20 cellular contexts compared by ENCODE assay signal in genomic region chr14:99938376-99938775, GRCh38.
DNase-seq lines count a peak whose midpoint lies in the region; ATAC-seq and TF ChIP-seq lines count a peak whose summit lies in the region.
"Had no signal": no experiment of that assay in that cellular context is flagged by ENCODE, and none has a peak within 500 bp of the region (broad histone marks: within the 10 kb centered on the region; RNA-seq: fewer than 3 reads in every experiment).

No MANE protein-coding gene starts in this region.

- H3K4me1 ChIP-seq in BLaER1: peaks cover 45% of the 10 kb centered on the region
- no peaks in the 10 kb centered on the region for H3K4me1 ChIP-seq in Loucy (ENCODE audit: insufficient read depth, low read length, poor library complexity, severe bottlenecking)
- H3K4me1 ChIP-seq in endodermal cell (ENCODE audit: control insufficient read depth, insufficient read depth, low read length): peaks cover 4% of the 10 kb centered on the region
- H3K4me1 ChIP-seq in right lobe of liver: peaks cover 0 to 20% (median 0%) of the 10 kb centered on the region in 4 donors
- no peaks in the 10 kb centered on the region for H3K4me1 ChIP-seq in aorta (ENCODE audit: control insufficient read depth in 1 of 2, insufficient read depth in 2 of 2, low read length in 2 of 2)

- no peaks in the 10 kb centered on the region for H3K79me2 ChIP-seq in Loucy (ENCODE audit: insufficient read depth, low read length)

- peaks cover 4% of the 10 kb centered on the region for H3K4me1 Mint-ChIP-seq in endodermal cell

- DNase-seq in endodermal cell: no peak
- peak in 2 of 3 donors; percentile 19 to 27 for DNase-seq in right lobe of liver
- DNase-seq in NCI-H526 (lab: John Stamatoyannopoulos, UW): no peak
- DNase-seq in Right ventricle myocardium inferior (ENCODE audit: missing footprints): no peak
- DNase-seq in NCI-H128 (lab: John Stamatoyannopoulos, UW; ENCODE audit: unreplicated experiment): no peak
- no peak for DNase-seq in aorta
- DNase-seq: AML-193; C1 segment of cervical spinal cord; Calu3; CD4-positive, alpha-beta T cell; DMS 273 treated with DMSO at 0.1 percent for 48 hours; DMS79; GM23248; HCEC 1CT; HFFc6 had no signal

- H2AFZ ChIP-seq in Loucy (ENCODE audit: low read length): no peak overlapping the region
- H2AFZ ChIP-seq: GM23248 had no signal

- no peaks in the 10 kb centered on the region for H3K9me2 ChIP-seq in Loucy (replicated peaks; ENCODE audit: low read depth, low read length)

- H3K27me3 ChIP-seq in BLaER1 (peaks cover 80% of the 10 kb centered on the region), Loucy (ENCODE audit: insufficient read depth, low read length, poor library complexity, severe bottlenecking) (no peaks in the 10 kb centered on the region), endodermal cell (ENCODE audit: control insufficient read depth, insufficient read depth, low read length, poor library complexity, severe bottlenecking) (no peaks in the 10 kb centered on the region), right lobe of liver (no peaks in the 10 kb centered on the region), aorta (ENCODE audit: control insufficient read depth in 1 of 2, insufficient read depth in 2 of 2, low read length in 1 of 2) (no peaks in the 10 kb centered on the region)

- TF ChIP-seq CTCF in Loucy (conservative IDR thresholded peaks at IDR 0.05; ENCODE audit: low read length) (0 out of 2 replicates have a peak, but pooled peaks have one; percentile 12), endodermal cell (conservative IDR thresholded peaks at IDR 0.05) (peak; percentile 37), right lobe of liver (IDR thresholded peaks at IDR 0.05) (no peak)

- 93% methylated on average over 3 to 8 of the region's 8 CpGs for WGBS in endodermal cell (ENCODE audit: insufficient coverage in 1 of 2, insufficient read length in 1 of 2), 2 experiments
- 93% methylated on average over 3 of the region's 8 CpGs for WGBS in right lobe of liver (ENCODE audit: insufficient coverage, low coverage, low lambda C conversion rate, missing lambda C conversion rate)
- 85 to 90% methylated on average over 8 of the region's 8 CpGs for WGBS in aorta, 2 donors

- H3K9ac ChIP-seq in BLaER1: no peak overlapping the region
- H3K9ac ChIP-seq in Loucy (ENCODE audit: low read depth, low read length, poor library complexity, severe bottlenecking): no peak overlapping the region
- no peak overlapping the region for H3K9ac ChIP-seq in endodermal cell (ENCODE audit: extremely low read depth, low read length, poor library complexity, severe bottlenecking)
- H3K9ac ChIP-seq: GM23248 had no signal

- H3K36me3 Mint-ChIP-seq in endodermal cell (ENCODE audit: low read depth): peaks cover 22% of the 10 kb centered on the region

- H3K27ac Mint-ChIP-seq in endodermal cell: no peak overlapping the region
- H3K27ac Mint-ChIP-seq: CD4-positive, alpha-beta T cell; HFFc6 had no signal

- H3F3A ChIP-seq in Loucy (ENCODE audit: low read depth): no peaks in the 10 kb centered on the region

- peak overlapping the region; percentile 73 for H3K4me2 ChIP-seq in BLaER1
- no peak overlapping the region for H3K4me2 ChIP-seq in Loucy (ENCODE audit: low read depth, low read length, poor library complexity, severe bottlenecking)

- no peak for TF ChIP-seq POLR2A in right lobe of liver (IDR thresholded peaks at IDR 0.05)

- H3K27me3 Mint-ChIP-seq in endodermal cell (ENCODE audit: insufficient read depth): peaks cover 2% of the 10 kb centered on the region

- no peak overlapping the region for H3K4me3 ChIP-seq in BLaER1
- no peak overlapping the region for H3K4me3 ChIP-seq in Loucy (ENCODE audit: low read length, poor library complexity, severe bottlenecking)
- no peak overlapping the region for H3K4me3 ChIP-seq in endodermal cell (ENCODE audit: low read length)
- H3K4me3 ChIP-seq in right lobe of liver: no peak overlapping the region
- H3K4me3 ChIP-seq in aorta (ENCODE audit: low read length in 2 of 2): no peak overlapping the region
- H3K4me3 ChIP-seq: GM12878, GM23248 had no signal

- H3K36me3 ChIP-seq in BLaER1 (no peaks in the 10 kb centered on the region), Loucy (ENCODE audit: insufficient read depth, low read length) (no peaks in the 10 kb centered on the region), endodermal cell (ENCODE audit: control insufficient read depth, insufficient read depth, low read length) (peaks cover 32% of the 10 kb centered on the region), right lobe of liver (no peaks in the 10 kb centered on the region), aorta (ENCODE audit: control insufficient read depth in 1 of 2, insufficient read depth in 2 of 2, low read length in 1 of 2) (peaks cover 0 to 3% of the 10 kb centered on the region in 2 donors)

- H3K27ac ChIP-seq in BLaER1: no peak overlapping the region
- H3K27ac ChIP-seq in endodermal cell (ENCODE audit: low read depth, low read length): no peak overlapping the region
- H3K27ac ChIP-seq in right lobe of liver: no peak overlapping the region
- no peak overlapping the region for H3K27ac ChIP-seq in aorta (ENCODE audit: low read depth in 1 of 2, low read length in 2 of 2)
- H3K27ac ChIP-seq: 22Rv1, GM23248, HL-60 had no signal

- ATAC-seq in right lobe of liver: no peak
- ATAC-seq in Right ventricle myocardium inferior: no peak
- no peak for ATAC-seq in aorta (ENCODE audit: low FRiP score)

- no peak overlapping the region for H3K4me3 Mint-ChIP-seq in endodermal cell
- H3K4me3 Mint-ChIP-seq: CD4-positive, alpha-beta T cell; HFFc6 had no signal

- H3K9me3 ChIP-seq in BLaER1: no peaks in the 10 kb centered on the region
- no peaks in the 10 kb centered on the region for H3K9me3 ChIP-seq in Loucy (ENCODE audit: insufficient read depth, low read depth, low read length)
- H3K9me3 ChIP-seq in endodermal cell (ENCODE audit: control insufficient read depth, low read length): no peaks in the 10 kb centered on the region
- H3K9me3 ChIP-seq in right lobe of liver: no peaks in the 10 kb centered on the region
- no peaks in the 10 kb centered on the region for H3K9me3 ChIP-seq in aorta (ENCODE audit: control insufficient read depth, low read length)

- H4K20me1 ChIP-seq in BLaER1 (peaks cover 48% of the 10 kb centered on the region), Loucy (ENCODE audit: insufficient read depth, low read length, poor library complexity, severe bottlenecking) (no peaks in the 10 kb centered on the region)

- no peaks in the 10 kb centered on the region for H3K9me3 Mint-ChIP-seq in endodermal cell
- H3K9me3 Mint-ChIP-seq: CD4-positive, alpha-beta T cell; HFFc6 had no signal

- intact Hi-C loops in right lobe of liver (cut with DNase I) (no loop called here), Right ventricle myocardium inferior (cut with DNase I) (no loop called here), aorta (cut with DNase I) (no loop called here)

Comparison
In these comparisons a context has a peak if more than half of its experiments do, and no peak if none do; other contexts are left out.
1. CTCF ChIP-seq: peak in Loucy (single experiment) and endodermal cell (single experiment); none in right lobe of liver (0 of 4).
2. DNase-seq: peak in right lobe of liver (2 of 3); none in endodermal cell (single experiment), NCI-H526 (0 of 2), Right ventricle myocardium inferior (single experiment), NCI-H128 (single experiment) and aorta (0 of 2).